In genomic region chr22:36544107-36544620, GRCh38 we compare ENCODE assay signal across 1 cellular context.
TF ChIP-seq lines count a peak whose summit lies in the region.

No MANE protein-coding gene starts in this region.

TF ChIP-seq in K562, 482 proteins besides CTCF, POLR2A, EP300 and RAD21:
- no peak for TF ChIP-seq ERF (CRISPR knock-in tag; IDR thresholded peaks at IDR 0.05)
- TF ChIP-seq ELF1 (tag; IDR thresholded peaks at IDR 0.05): no peak
- TF ChIP-seq JUND (IDR thresholded peaks at IDR 0.05; ENCODE audit: borderline replicate concordance, low read depth, low read length): no peak
- TF ChIP-seq JUND (tag; IDR thresholded peaks at IDR 0.05; ENCODE audit: borderline replicate concordance, low read depth, low read length): no peak
- TF ChIP-seq, protein P1, sequence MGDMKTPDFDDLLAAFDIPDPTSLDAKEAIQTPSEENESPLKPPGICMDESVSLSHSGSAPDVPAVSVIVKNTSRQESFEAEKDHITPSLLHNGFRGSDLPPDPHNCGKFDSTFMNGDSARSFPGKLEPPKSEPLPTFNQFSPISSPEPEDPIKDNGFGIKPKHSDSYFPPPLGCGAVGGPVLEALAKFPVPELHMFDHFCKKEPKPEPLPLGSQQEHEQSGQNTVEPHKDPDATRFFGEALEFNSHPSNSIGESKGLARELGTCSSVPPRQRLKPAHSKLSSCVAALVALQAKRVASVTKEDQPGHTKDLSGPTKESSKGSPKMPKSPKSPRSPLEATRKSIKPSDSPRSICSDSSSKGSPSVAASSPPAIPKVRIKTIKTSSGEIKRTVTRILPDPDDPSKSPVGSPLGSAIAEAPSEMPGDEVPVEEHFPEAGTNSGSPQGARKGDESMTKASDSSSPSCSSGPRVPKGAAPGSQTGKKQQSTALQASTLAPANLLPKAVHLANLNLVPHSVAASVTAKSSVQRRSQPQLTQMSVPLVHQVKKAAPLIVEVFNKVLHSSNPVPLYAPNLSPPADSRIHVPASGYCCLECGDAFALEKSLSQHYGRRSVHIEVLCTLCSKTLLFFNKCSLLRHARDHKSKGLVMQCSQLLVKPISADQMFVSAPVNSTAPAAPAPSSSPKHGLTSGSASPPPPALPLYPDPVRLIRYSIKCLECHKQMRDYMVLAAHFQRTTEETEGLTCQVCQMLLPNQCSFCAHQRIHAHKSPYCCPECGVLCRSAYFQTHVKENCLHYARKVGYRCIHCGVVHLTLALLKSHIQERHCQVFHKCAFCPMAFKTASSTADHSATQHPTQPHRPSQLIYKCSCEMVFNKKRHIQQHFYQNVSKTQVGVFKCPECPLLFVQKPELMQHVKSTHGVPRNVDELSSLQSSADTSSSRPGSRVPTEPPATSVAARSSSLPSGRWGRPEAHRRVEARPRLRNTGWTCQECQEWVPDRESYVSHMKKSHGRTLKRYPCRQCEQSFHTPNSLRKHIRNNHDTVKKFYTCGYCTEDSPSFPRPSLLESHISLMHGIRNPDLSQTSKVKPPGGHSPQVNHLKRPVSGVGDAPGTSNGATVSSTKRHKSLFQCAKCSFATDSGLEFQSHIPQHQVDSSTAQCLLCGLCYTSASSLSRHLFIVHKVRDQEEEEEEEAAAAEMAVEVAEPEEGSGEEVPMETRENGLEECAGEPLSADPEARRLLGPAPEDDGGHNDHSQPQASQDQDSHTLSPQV (IDR thresholded peaks at IDR 0.05): 0 out of 2 replicates have a peak, but pooled peaks have one; percentile 21
- no peak for TF ChIP-seq MAFG (tag; conservative IDR thresholded peaks at IDR 0.05)
- no peak for TF ChIP-seq RNF2 (IDR thresholded peaks at IDR 0.05)
- peak; percentile 72 for TF ChIP-seq RBM25 (IDR thresholded peaks at IDR 0.05; ENCODE audit: low read depth, low read length, severe bottlenecking)
- no peak for TF ChIP-seq RFX5 (IDR thresholded peaks at IDR 0.05; ENCODE audit: low read depth, low read length)
- no peak for TF ChIP-seq CC2D1A (IDR thresholded peaks at IDR 0.05)
- peak; percentile 81 for TF ChIP-seq ZFP36 (IDR thresholded peaks at IDR 0.05; ENCODE audit: low read depth, low read length, partially characterized antibody)
- no peak for TF ChIP-seq GTF2F1 (IDR thresholded peaks at IDR 0.05; ENCODE audit: low read depth, low read length)
